18 cellular contexts compared by ENCODE assay signal in genomic region chr20:46959821-46960220, GRCh38.
A peak's percentile ranks its signal among the peaks of the same experiment; 100 is the strongest.
DNase-seq lines count a peak whose midpoint lies in the region; ATAC-seq and TF ChIP-seq lines count a peak whose summit lies in the region.
"Had no signal": no experiment of that assay in that cellular context is flagged by ENCODE, and none has a peak within 500 bp of the region (broad histone marks: within the 10 kb centered on the region; RNA-seq: fewer than 3 reads in every experiment).

No MANE protein-coding gene starts in this region.

- intact Hi-C loops in Calu3 (cut with micrococcal nuclease; ENCODE audit: unreplicated experiment) (no loop called here), PC-3 (cut with micrococcal nuclease) (loop anchor here (1.0 to 10.0 kb wide), 2 partner anchors 146 to 205 kb away; no protein-coding TSS in a partner anchor)

- H3K4me1 Mint-ChIP-seq in Calu3 (ENCODE audit: low read depth, unreplicated experiment) (peaks cover 35% of the 10 kb centered on the region), endothelial cell (ENCODE audit: unreplicated experiment) (no peaks in the 10 kb centered on the region)
- H3K4me1 Mint-ChIP-seq in CD8-positive, alpha-beta memory T cell: no peaks in the 10 kb centered on the region

- peak overlapping the region; percentile 79 for H3K9ac ChIP-seq in PC-3 (ENCODE audit: low read length)

- H3K27me3 Mint-ChIP-seq in Calu3 (ENCODE audit: unreplicated experiment) (no peaks in the 10 kb centered on the region), endothelial cell (ENCODE audit: unreplicated experiment) (peaks cover 2% of the 10 kb centered on the region)
- H3K27me3 Mint-ChIP-seq in CD8-positive, alpha-beta memory T cell: peaks cover 15 to 23% of the 10 kb centered on the region in 2 donors

- DNase-seq in Calu3 (no peak), PC-3 (no peak), endothelial cell (ENCODE audit: low spot score) (no peak), osteoblast (ENCODE audit: insufficient read length, low spot score, missing footprints) (peak; percentile 38), DMS79 treated with DMSO at 0.1 percent for 48 hours (lab: John Stamatoyannopoulos, UW) (no peak), NCI-H226 (no peak)
- no peak for DNase-seq in CD8-positive, alpha-beta memory T cell
- DNase-seq: ACHN, AML-193, DND-41, Karpas-422, NCI-H1436, NCI-H1930, NCI-H526 had no signal

- no peaks in the 10 kb centered on the region; the same call in 1 of the 2 replicates for H3K36me3 ChIP-seq in PC-3 (ENCODE audit: low read depth, low read length)
- H3K36me3 ChIP-seq in osteoblast (ENCODE audit: insufficient read depth, low read length): no peaks in the 10 kb centered on the region
- no peaks in the 10 kb centered on the region for H3K36me3 ChIP-seq in CD8-positive, alpha-beta memory T cell (ENCODE audit: insufficient read depth, low read length)

- peaks cover 4% of the 10 kb centered on the region for H3F3A ChIP-seq in PC-3 (ENCODE audit: low read length, unreplicated experiment)

- BruUV-seq in Calu3 (replicated peaks; lab: Mats Ljungman, UMichigan) (no TSS peak), PC-3 (replicated peaks; lab: Mats Ljungman, UMichigan) (TSS peak; percentile 94)

- no peak for ATAC-seq in PC-3
- ATAC-seq in GM19035 (IDR thresholded peaks at IDR 0.05; ENCODE audit: unreplicated experiment): no peak

- H3K9me3 Mint-ChIP-seq in Calu3 (ENCODE audit: low read depth, unreplicated experiment) (peaks cover 3% of the 10 kb centered on the region), endothelial cell (ENCODE audit: unreplicated experiment) (no peaks in the 10 kb centered on the region)
- H3K9me3 Mint-ChIP-seq in CD8-positive, alpha-beta memory T cell: peaks cover 0 to 8% (median 3%) of the 10 kb centered on the region in 5 donors

- H3K27ac Mint-ChIP-seq in Calu3 (ENCODE audit: unreplicated experiment) (peak overlapping the region; percentile 25), endothelial cell (ENCODE audit: unreplicated experiment) (no peak overlapping the region)
- H3K27ac Mint-ChIP-seq in CD8-positive, alpha-beta memory T cell: no peak overlapping the region
- H3K27ac Mint-ChIP-seq: IgD-negative memory B cell had no signal

- no peaks in the 10 kb centered on the region for H3K79me2 ChIP-seq in PC-3 (ENCODE audit: low read length)
- H3K79me2 ChIP-seq in osteoblast (ENCODE audit: insufficient read depth, low read length): no peaks in the 10 kb centered on the region

- H3K9me2 ChIP-seq in PC-3 (replicated peaks; ENCODE audit: low read length): no peaks in the 10 kb centered on the region

- peak overlapping the region; percentile 92 for H3K27ac ChIP-seq in PC-3 (ENCODE audit: low read length)
- no peak overlapping the region for H3K27ac ChIP-seq in osteoblast (ENCODE audit: low read depth, low read length)
- no peak overlapping the region for H3K27ac ChIP-seq in CD8-positive, alpha-beta memory T cell (ENCODE audit: low read depth, low read length)
- H3K27ac ChIP-seq: C4-2B, SK-N-MC had no signal

- no peaks in the 10 kb centered on the region for H3K27me3 ChIP-seq in PC-3 (ENCODE audit: low read length)
- H3K27me3 ChIP-seq in osteoblast (ENCODE audit: insufficient read depth, low read length): no peaks in the 10 kb centered on the region
- no peaks in the 10 kb centered on the region for H3K27me3 ChIP-seq in CD8-positive, alpha-beta memory T cell (ENCODE audit: insufficient read depth, low read length, poor library complexity, severe bottlenecking)

- H3K9me3 ChIP-seq in PC-3 (ENCODE audit: low read length): peaks cover 5% of the 10 kb centered on the region; the same call in 1 of the 2 replicates
- H3K9me3 ChIP-seq in osteoblast (ENCODE audit: low read depth, low read length): no peaks in the 10 kb centered on the region
- no peaks in the 10 kb centered on the region for H3K9me3 ChIP-seq in CD8-positive, alpha-beta memory T cell (ENCODE audit: low read length)

- H4K20me1 ChIP-seq in PC-3 (ENCODE audit: low read length) (no peaks in the 10 kb centered on the region), osteoblast (ENCODE audit: insufficient read depth, low read length) (no peaks in the 10 kb centered on the region)

- H3K4me3 Mint-ChIP-seq in Calu3 (ENCODE audit: low read depth, unreplicated experiment): peak overlapping the region; percentile 7
- H3K4me3 Mint-ChIP-seq in endothelial cell (ENCODE audit: unreplicated experiment): peak overlapping the region; percentile 5
- H3K4me3 Mint-ChIP-seq in CD8-positive, alpha-beta memory T cell: no peak overlapping the region

- H3K4me1 ChIP-seq in PC-3 (ENCODE audit: insufficient read depth, low read length) (peaks cover 55% of the 10 kb centered on the region), osteoblast (ENCODE audit: insufficient read depth, low read length) (peaks cover 21% of the 10 kb centered on the region)
- H3K4me1 ChIP-seq in CD8-positive, alpha-beta memory T cell (ENCODE audit: insufficient read depth, low read length): no peaks in the 10 kb centered on the region

- H3K36me3 Mint-ChIP-seq in Calu3 (ENCODE audit: insufficient read depth, unreplicated experiment) (no peaks in the 10 kb centered on the region), endothelial cell (ENCODE audit: low read depth, unreplicated experiment) (no peaks in the 10 kb centered on the region)
- no peaks in the 10 kb centered on the region for H3K36me3 Mint-ChIP-seq in CD8-positive, alpha-beta memory T cell
- H3K36me3 Mint-ChIP-seq: IgD-negative memory B cell had no signal

- POLR2A ChIA-PET in PC-3 (lab: Charles Lee; ENCODE audit: unreplicated experiment): no interaction called here
- POLR2A ChIA-PET in CD8-positive, alpha-beta memory T cell (lab: Charles Lee): no interaction called here

- H3K4me2 ChIP-seq in PC-3 (ENCODE audit: low read length) (peak overlapping the region; percentile 82), osteoblast (ENCODE audit: insufficient read depth, low read length) (no peak overlapping the region)

- H2AFZ ChIP-seq in PC-3 (ENCODE audit: low read length) (peak overlapping the region; percentile 78), osteoblast (ENCODE audit: low read length) (no peak overlapping the region)

- peak overlapping the region; percentile 2; the same call in 1 of the 2 replicates for H3K4me3 ChIP-seq in PC-3 (ENCODE audit: low read length)
- no peak overlapping the region for H3K4me3 ChIP-seq in osteoblast (ENCODE audit: insufficient read depth, low read length)
- H3K4me3 ChIP-seq in CD8-positive, alpha-beta memory T cell (ENCODE audit: low read length): no peak overlapping the region
- H3K4me3 ChIP-seq: SK-N-MC had no signal

- CTCF ChIA-PET in Calu3 (lab: Charles Lee) (no interaction called here), PC-3 (lab: Charles Lee) (no interaction called here)
- CTCF ChIA-PET in CD8-positive, alpha-beta memory T cell (lab: Charles Lee): no interaction called here

- no peak for TF ChIP-seq CTCF in Calu3 (IDR thresholded peaks at IDR 0.05; ENCODE audit: unreplicated experiment)
- no peak for TF ChIP-seq CTCF in PC-3 (conservative IDR thresholded peaks at IDR 0.05; ENCODE audit: low read depth, low read length)
- TF ChIP-seq CTCF in endothelial cell (IDR thresholded peaks at IDR 0.05; ENCODE audit: unreplicated experiment): no peak
- TF ChIP-seq CTCF in osteoblast (IDR thresholded peaks at IDR 0.05; ENCODE audit: extremely low read depth, low read depth, low read length): no peak

Comparison
In these comparisons a context has a peak if more than half of its experiments do, and no peak if none do; other contexts are left out.
1. H3K4me3 Mint-ChIP-seq: peak in Calu3 (single experiment) and endothelial cell (single experiment); none in CD8-positive, alpha-beta memory T cell (0 of 7).